ENCODE assay signal across 8 cellular contexts in genomic region chr4:152780267-152780811, GRCh38. TPM values are rescaled to one million over a fixed set of nuclear protein-coding genes. Genes with fewer than 3 reads are reported as not detected.
A peak's percentile ranks its signal among the peaks of the same experiment; 100 is the strongest.
DNase-seq lines count a peak whose midpoint lies in the region; ATAC-seq and TF ChIP-seq lines count a peak whose summit lies in the region.

No MANE protein-coding gene starts in this region.

- H3K36me3 ChIP-seq in subcutaneous abdominal adipose tissue (ENCODE audit: control insufficient read depth in 5 of 5, insufficient read depth in 5 of 5, low read length in 5 of 5), result peaks cover 0 to 2% (median 0%) of the 10 kb centered on the region in 5 donors

- peaks cover 0 to 48% (median 41%) of the 10 kb centered on the region in 5 donors for H3K4me1 ChIP-seq in subcutaneous abdominal adipose tissue (ENCODE audit: control insufficient read depth in 5 of 5, insufficient read depth in 5 of 5, low read length in 5 of 5)

- no peak for DNase-seq in activated naive CD4-positive, alpha-beta T cell treated with anti-CD3 and anti-CD28 coated beads, Interleukin-2, amount 10 ng/mL, durations not matched to agents 7 days and 5 days
- DNase-seq in activated naive CD4-positive, alpha-beta T cell treated with Interleukin-2 at 50 U/mL for 16 hours, result no peak
- DNase-seq in LHCN-M2 (ENCODE audit: low read depth) (peak; percentile 41), MCF 10A (ENCODE audit: unreplicated experiment) (peak; percentile 37), left colon (no peak), OCI-M1 (lab: John Stamatoyannopoulos, UW) (no peak)

- H3K27ac Mint-ChIP-seq in activated naive CD4-positive, alpha-beta T cell treated with anti-CD3 and anti-CD28 coated beads, Interleukin-2, amount 10 ng/mL, durations not matched to agents 7 days and 5 days, result peak overlapping the region; percentile 94
- H3K27ac Mint-ChIP-seq in MCF 10A (ENCODE audit: low read depth, unreplicated experiment), result peak overlapping the region; percentile 91

- peaks cover 47% of the 10 kb centered on the region for H3K4me1 Mint-ChIP-seq in activated naive CD4-positive, alpha-beta T cell treated with anti-CD3 and anti-CD28 coated beads, Interleukin-2, amount 10 ng/mL, durations not matched to agents 7 days and 5 days
- peaks cover 24% of the 10 kb centered on the region for H3K4me1 Mint-ChIP-seq in MCF 10A (ENCODE audit: insufficient read depth, unreplicated experiment)

- TF ChIP-seq CTCF in MCF 10A (IDR thresholded peaks at IDR 0.05; ENCODE audit: unreplicated experiment), result no peak

- H3K9me3 ChIP-seq in subcutaneous abdominal adipose tissue (ENCODE audit: control insufficient read depth in 5 of 5, low read length in 5 of 5), result no peaks in the 10 kb centered on the region

- intact Hi-C loops in MCF 10A (cut with micrococcal nuclease), result no loop called here
- intact Hi-C loops in left colon (cut with DNase I, micrococcal nuclease), result no loop called here

- no peaks in the 10 kb centered on the region for H3K27me3 ChIP-seq in subcutaneous abdominal adipose tissue (ENCODE audit: control insufficient read depth in 5 of 5, insufficient read depth in 4 of 5, low read length in 5 of 5)

- H3K27ac ChIP-seq in subcutaneous abdominal adipose tissue (ENCODE audit: low read depth, low read length), result peak overlapping the region; percentile 90

- H3K36me3 Mint-ChIP-seq in activated naive CD4-positive, alpha-beta T cell treated with anti-CD3 and anti-CD28 coated beads, Interleukin-2, amount 10 ng/mL, durations not matched to agents 7 days and 5 days, result peaks cover 8% of the 10 kb centered on the region
- peaks cover 5% of the 10 kb centered on the region for H3K36me3 Mint-ChIP-seq in MCF 10A (ENCODE audit: insufficient read depth, unreplicated experiment)

- H3K27me3 Mint-ChIP-seq in activated naive CD4-positive, alpha-beta T cell treated with anti-CD3 and anti-CD28 coated beads, Interleukin-2, amount 10 ng/mL, durations not matched to agents 7 days and 5 days, result peaks cover 28% of the 10 kb centered on the region
- H3K27me3 Mint-ChIP-seq in MCF 10A (ENCODE audit: insufficient read depth, unreplicated experiment), result peaks cover 13% of the 10 kb centered on the region

- peak overlapping the region; percentile 99 for H3K4me3 Mint-ChIP-seq in activated naive CD4-positive, alpha-beta T cell treated with anti-CD3 and anti-CD28 coated beads, Interleukin-2, amount 10 ng/mL, durations not matched to agents 7 days and 5 days
- H3K4me3 Mint-ChIP-seq in MCF 10A (ENCODE audit: unreplicated experiment), result peak overlapping the region; percentile 87

- ATAC-seq in left colon (peak; percentile 65), GM18861 (IDR thresholded peaks at IDR 0.05; ENCODE audit: unreplicated experiment) (no peak)

- POLR2A ChIA-PET in MCF 10A (lab: Yijun Ruan, JAX), result interaction anchor here (0.6 to 3.3 kb wide), 15 partner anchors 8 to 348 kb away, joined by 3 to 20 read pairs (median 4); partner anchors contain the start of genes FBXW7 and TMEM154

- CTCF ChIA-PET in activated naive CD4-positive, alpha-beta T cell treated with anti-CD3 and anti-CD28 coated beads, Interleukin-2, amount 10 ng/mL, durations not matched to agents 7 days and 5 days (lab: Charles Lee), result interaction anchor here (1.6 to 2.7 kb wide), 3 partner anchors 22 to 347 kb away, joined by 8 to 13 read pairs (median 8); no protein-coding TSS in a partner anchor
- CTCF ChIA-PET in MCF 10A (lab: Yijun Ruan, JAX), result no interaction called here

- peak overlapping the region; percentile 65 to 97 (median 88) for H3K9ac ChIP-seq in subcutaneous abdominal adipose tissue (ENCODE audit: low read length in 5 of 5)

- H3K9me3 Mint-ChIP-seq in activated naive CD4-positive, alpha-beta T cell treated with anti-CD3 and anti-CD28 coated beads, Interleukin-2, amount 10 ng/mL, durations not matched to agents 7 days and 5 days, result no peaks in the 10 kb centered on the region
- H3K9me3 Mint-ChIP-seq in MCF 10A (ENCODE audit: unreplicated experiment), result no peaks in the 10 kb centered on the region

- BruUV-seq in MCF 10A (replicated peaks; lab: Mats Ljungman, UMichigan), result TSS peak; percentile 70

- peak overlapping the region; percentile 89 to 99 (median 98) for H3K4me3 ChIP-seq in subcutaneous abdominal adipose tissue (ENCODE audit: low read depth in 1 of 5, low read length in 5 of 5)

RNA-seq across cellular contexts. Expression of gene ARFIP1, which starts 0.6 kb away (rescaled TPM):
- total RNA-seq in LHCN-M2 (2014; rRNA removed) (45.1 and 48.0 TPM in 2 replicates), MCF 10A (2022) (26.7 and 35.5 TPM in 2 replicates), left colon (10 to 100 TPM; 55.6 to 60.9 TPM)
- 14.6 TPM for polyA plus RNA-seq in LHCN-M2 (2012)

RNA-seq across cellular contexts. Expression of gene TIGD4, which starts 0.8 kb away (rescaled TPM):
- total RNA-seq in LHCN-M2 (2014; rRNA removed) (0.06 and 0.63 TPM in 2 replicates), MCF 10A (2022) (0.12 and 0.32 TPM in 2 replicates), left colon (under 1 TPM; 0.17 to 0.21 TPM)
- 0.02 TPM for polyA plus RNA-seq in LHCN-M2 (2012)

Comparison
In these comparisons a context has a peak if more than half of its experiments do, and no peak if none do; other contexts are left out.
1. DNase-seq: peak in LHCN-M2 (single experiment) and MCF 10A (single experiment); none in activated naive CD4-positive, alpha-beta T cell treated with anti-CD3 and anti-CD28 coated beads, Interleukin-2, amount 10 ng/mL, durations not matched to agents 7 days and 5 days (single experiment), activated naive CD4-positive, alpha-beta T cell treated with Interleukin-2 at 50 U/mL for 16 hours (single experiment), left colon (0 of 2) and OCI-M1 (single experiment).